In genomic region chr22:27857441-27857840, GRCh38 we compare ENCODE assay signal across 20 cellular contexts. TPM values are rescaled to one million over a fixed set of nuclear protein-coding genes. Genes with fewer than 3 reads are reported as not detected.
A peak's percentile ranks its signal among the peaks of the same experiment; 100 is the strongest.
DNase-seq lines count a peak whose midpoint lies in the region; ATAC-seq, FAIRE-seq and TF ChIP-seq lines count a peak whose summit lies in the region.
"Had no signal": no experiment of that assay in that cellular context is flagged by ENCODE, and none has a peak within 500 bp of the region (broad histone marks: within the 10 kb centered on the region; RNA-seq: fewer than 3 reads in every experiment).

No MANE protein-coding gene starts in this region.

- H4K20me1 ChIP-seq in hepatocyte (ENCODE audit: insufficient read depth, poor library complexity, severe bottlenecking) = no peaks in the 10 kb centered on the region

- no peaks in the 10 kb centered on the region for H3K9me2 ChIP-seq in hepatocyte (replicated peaks; ENCODE audit: insufficient read depth)

- H3K27ac ChIP-seq in left ventricle myocardium inferior (replicated peaks) (no peak overlapping the region), hepatocyte (peak overlapping the region; percentile 32), transverse colon (peak overlapping the region in 3 of 4 donors; percentile 27 to 74 (median 64))
- H3K27ac ChIP-seq: A549, ascending aorta, colonic mucosa had no signal

- ATAC-seq in left cardiac atrium = peak; percentile 31 to 38
- ATAC-seq: A549; stimulated activated effector memory CD8-positive, alpha-beta T cell treated with anti-CD3 and anti-CD28 coated beads, Interleukin-12 subunit alpha, Interleukin-12 subunit beta, amount 100 ng/mL, for 72 hours; T-cell had no signal

- H3K4me3 ChIP-seq in left ventricle myocardium inferior = no peak overlapping the region
- H3K4me3 ChIP-seq in hepatocyte = no peak overlapping the region
- no peak overlapping the region for H3K4me3 ChIP-seq in transverse colon
- H3K4me3 ChIP-seq: A549, ascending aorta, colonic mucosa, tibial artery had no signal

- peaks cover 68% of the 10 kb centered on the region for H3K36me3 ChIP-seq in left ventricle myocardium inferior
- H3K36me3 ChIP-seq in hepatocyte (replicated peaks; ENCODE audit: insufficient read depth, low read depth) = no peaks in the 10 kb centered on the region
- peaks cover 0 to 17% (median 8%) of the 10 kb centered on the region in 4 donors for H3K36me3 ChIP-seq in transverse colon

- peaks cover 5% of the 10 kb centered on the region for H3K79me2 ChIP-seq in hepatocyte

- TF ChIP-seq EP300 in transverse colon (IDR thresholded peaks at IDR 0.05; ENCODE audit: low read depth) = no peak

- intact Hi-C loops in left cardiac atrium (cut with DNase I) = no loop called here
- intact Hi-C loops in left ventricle myocardium inferior (cut with micrococcal nuclease) = no loop called here
- intact Hi-C loops in transverse colon (cut with DNase I; ENCODE audit: low total_unique reads) = no loop called here

- H3K9me3 ChIP-seq in left ventricle myocardium inferior (replicated peaks) (no peaks in the 10 kb centered on the region), hepatocyte (ENCODE audit: low read depth) (no peaks in the 10 kb centered on the region), transverse colon (no peaks in the 10 kb centered on the region)
- H3K9me3 ChIP-seq: A549, ascending aorta, colonic mucosa, tibial artery had no signal

- in situ Hi-C loops in transverse colon (cut with MboI; ENCODE audit: low pct_ligation_motif_present in 1 of 4, low pct_unique_long_range_greater_than_20kb in 1 of 4, low sequenced_read_pairs in 3 of 4) = no loop called here
- in situ Hi-C loops in G401 (cut with HindIII; ENCODE audit: low sequenced_read_pairs) = no loop called here

- 64% methylated on average over 7 of the region's 7 CpGs for WGBS in hepatocyte (ENCODE audit: low lambda C conversion rate, missing lambda C conversion rate)
- 67 to 81% methylated on average over 3 to 7 of the region's 7 CpGs for WGBS in transverse colon (ENCODE audit: low coverage in 1 of 2), 2 donors

- TF ChIP-seq POLR2A in transverse colon (IDR thresholded peaks at IDR 0.05) (no peak), H54 (IDR thresholded peaks at IDR 0.05; ENCODE audit: low read depth, low read length) (no peak)

- FAIRE-seq in H54 (lab: Jason Lieb, UNC) = no peak
- FAIRE-seq: A549, endometrium, GM19239 had no signal

- H3K27me3 ChIP-seq in left ventricle myocardium inferior (ENCODE audit: low read depth) (no peaks in the 10 kb centered on the region), hepatocyte (no peaks in the 10 kb centered on the region), transverse colon (no peaks in the 10 kb centered on the region)
- H3K27me3 ChIP-seq: ascending aorta, colonic mucosa, tibial artery had no signal

- peaks cover 43% of the 10 kb centered on the region for H3K4me1 ChIP-seq in left ventricle myocardium inferior
- H3K4me1 ChIP-seq in hepatocyte (ENCODE audit: insufficient read depth) = peaks cover 38% of the 10 kb centered on the region
- peaks cover 4 to 25% (median 19%) of the 10 kb centered on the region in 4 donors for H3K4me1 ChIP-seq in transverse colon
- H3K4me1 ChIP-seq: colonic mucosa had no signal

- DNase-seq in left cardiac atrium (no peak), left ventricle myocardium inferior (no peak), astrocyte of the hippocampus (ENCODE audit: low read depth, low spot score) (peak; percentile 28), hepatocyte (ENCODE audit: low spot score) (no peak), transverse colon (no peak), G401 (ENCODE audit: low spot score) (no peak), H54 (ENCODE audit: insufficient read length, low spot score) (no peak)
- DNase-seq in activated CD8-positive, alpha-beta memory T cell treated with anti-CD3 and anti-CD28 coated beads for 24 hours = no peak
- DNase-seq: activated CD4-positive, alpha-beta T cell treated with anti-CD3 and anti-CD28 coated beads, Interleukin-2, amount 50 U/mL, for 4 hours; activated naive CD4-positive, alpha-beta T cell treated with Interleukin-2 at 50 U/mL for 16 hours; colonic mucosa; H7; nephron progenitor cell; T-cell; tibial artery had no signal

- H2AFZ ChIP-seq in hepatocyte = no peak overlapping the region

- no peak for TF ChIP-seq CTCF in left ventricle myocardium inferior (IDR thresholded peaks at IDR 0.05; ENCODE audit: borderline replicate concordance)
- TF ChIP-seq CTCF in hepatocyte (IDR thresholded peaks at IDR 0.05; ENCODE audit: poor library complexity) = no peak
- TF ChIP-seq CTCF in transverse colon (IDR thresholded peaks at IDR 0.05) = no peak

- H3K4me2 ChIP-seq in hepatocyte = no peak overlapping the region
- H3K4me2 ChIP-seq: A549 had no signal

RNA-seq across cellular contexts. Expression of gene MN1, which starts 55.9 kb away (rescaled TPM):
- total RNA-seq in left cardiac atrium = 10 to 100 TPM; 12.8 to 13.1 TPM
- 7.7 TPM for total RNA-seq in left ventricle myocardium inferior
- 3.2 and 4.4 TPM in 2 replicates for total RNA-seq in hepatocyte
- 2.3 and 2.6 TPM in 2 replicates for polyA plus RNA-seq in hepatocyte
- 1 to 10 TPM; 1.1 to 4.2 (median 3.0) TPM for total RNA-seq in transverse colon
- total RNA-seq in G401 (2014; rRNA removed; shearing (Covaris generic)) = 0.54 and 0.62 TPM in 2 replicates
